35 cellular contexts compared by ENCODE assay signal in genomic region chr15:23806980-23807379, GRCh38.
"Had no signal": no experiment of that assay in that cellular context is flagged by ENCODE, and none has a peak within 500 bp of the region (broad histone marks: within the 10 kb centered on the region; RNA-seq: fewer than 3 reads in every experiment).

No MANE protein-coding gene starts in this region.

- H3K27me3 ChIP-seq: MG63 had no signal

- H3K36me3 ChIP-seq: MG63 had no signal

- H3K9me3 ChIP-seq: MG63 had no signal

- H3K4me3 ChIP-seq: MG63 had no signal

- DNase-seq: Karpas-422, Kasumi-1, MG63, MM.1S, MV-4-11, NCI-H1048, NCI-H1092, NCI-H1092 treated with DMSO at 0.1 percent for 48 hours, NCI-H1105, NCI-H1105 treated with DMSO at 0.1 percent for 48 hours, NCI-H1417, NCI-H1417 treated with DMSO at 0.1 percent for 48 hours, NCI-H1436, NCI-H1436 treated with DMSO at 0.1 percent for 48 hours, NCI-H146, NCI-H1694, NCI-H1694 treated with DMSO at 0.1 percent for 48 hours, NCI-H187, NCI-H187 treated with DMSO at 0.1 percent for 48 hours, NCI-H1930, NCI-H2029, NCI-H2029 treated with DMSO at 0.1 percent for 48 hours, NCI-H2081, NCI-H2081 treated with DMSO at 0.1 percent for 48 hours, NCI-H2107, NCI-H2171, NCI-H2171 treated with DMSO at 0.1 percent for 48 hours, NCI-H2227 treated with DMSO at 0.1 percent for 48 hours, NCI-H226, NCI-H345, NCI-H446, NCI-H446 treated with DMSO at 0.1 percent for 48 hours, NCI-H510A, NCI-H510A treated with DMSO at 0.1 percent for 48 hours, NCI-H524 had no signal
